ENCODE assay signal across 2 cellular contexts in genomic region chr1:88145752-88146151, GRCh38.
TF ChIP-seq lines count a peak whose summit lies in the region.

No MANE protein-coding gene starts in this region.

TF ChIP-seq in SK-N-SH, 30 proteins besides CTCF, POLR2A, EP300 and RAD21 (continued from another document):
- TF ChIP-seq PBX3 (IDR thresholded peaks at IDR 0.05) (no peak), GABPA (IDR thresholded peaks at IDR 0.05; ENCODE audit: low read depth) (no peak), RCOR1 (IDR thresholded peaks at IDR 0.05; ENCODE audit: low read length) (no peak), FOXM1 (IDR thresholded peaks at IDR 0.05; ENCODE audit: low read depth) (no peak), FOXJ3 (CRISPR knock-in tag; IDR thresholded peaks at IDR 0.05) (no peak), REST (IDR thresholded peaks at IDR 0.05; ENCODE audit: low read depth, low read length) (no peak), IRF3 (IDR thresholded peaks at IDR 0.05; ENCODE audit: low read depth, low read length) (no peak), SMC3 (IDR thresholded peaks at IDR 0.05; ENCODE audit: low read depth, low read length) (no peak), NRF1 (IDR thresholded peaks at IDR 0.05; ENCODE audit: low read depth, low read length) (no peak), POLR2AphosphoS5 (IDR thresholded peaks at IDR 0.05; ENCODE audit: low read depth, low read length) (no peak), CHD2 (IDR thresholded peaks at IDR 0.05; ENCODE audit: low read length, partially characterized antibody) (no peak), ZBTB33 (IDR thresholded peaks at IDR 0.05; ENCODE audit: borderline replicate concordance, low read depth) (no peak)

TF ChIP-seq in SK-N-SH treated with all-trans-retinoic acid at 6 μM for 48 hours, 23 proteins besides CTCF, POLR2A, EP300 and RAD21 (continued from another document):
- TF ChIP-seq PATZ1 (CRISPR knock-in tag; IDR thresholded peaks at IDR 0.05; ENCODE audit: borderline replicate concordance) (no peak), ZFP3 (CRISPR knock-in tag; IDR thresholded peaks at IDR 0.05) (no peak), TSHZ2 (CRISPR knock-in tag; IDR thresholded peaks at IDR 0.05) (no peak), POU6F1 (CRISPR knock-in tag; IDR thresholded peaks at IDR 0.05; ENCODE audit: borderline replicate concordance, low read depth) (no peak), ZNF8 (CRISPR knock-in tag; IDR thresholded peaks at IDR 0.05) (no peak), TOX (CRISPR knock-in tag; IDR thresholded peaks at IDR 0.05; ENCODE audit: borderline replicate concordance) (no peak), SNAI2 (CRISPR knock-in tag; IDR thresholded peaks at IDR 0.05) (no peak), CSRNP3 (CRISPR knock-in tag; IDR thresholded peaks at IDR 0.05) (no peak), OSR1 (CRISPR knock-in tag; IDR thresholded peaks at IDR 0.05) (no peak), RARB (CRISPR knock-in tag; IDR thresholded peaks at IDR 0.05) (no peak), ZC3H10 (CRISPR knock-in tag; IDR thresholded peaks at IDR 0.05) (no peak), ARNTL (CRISPR knock-in tag; IDR thresholded peaks at IDR 0.05; ENCODE audit: borderline replicate concordance, low read depth) (no peak), ZFP30 (CRISPR knock-in tag; IDR thresholded peaks at IDR 0.05) (no peak), TCF4 (CRISPR knock-in tag; IDR thresholded peaks at IDR 0.05; ENCODE audit: borderline replicate concordance) (no peak)
